19 cellular contexts compared by ENCODE assay signal in genomic region chr1:248848596-248848995, GRCh38. TPM values are rescaled to one million over a fixed set of nuclear protein-coding genes. Genes with fewer than 3 reads are reported as not detected.
DNase-seq lines count a peak whose midpoint lies in the region; ATAC-seq and TF ChIP-seq lines count a peak whose summit lies in the region.
"Had no signal": no experiment of that assay in that cellular context is flagged by ENCODE, and none has a peak within 500 bp of the region (broad histone marks: within the 10 kb centered on the region; RNA-seq: fewer than 3 reads in every experiment).

No MANE protein-coding gene starts in this region.

- POLR2A ChIA-PET in activated CD8-positive, alpha-beta T cell treated with anti-CD3 and anti-CD28 coated beads for 36 hours (lab: Charles Lee): no interaction called here
- POLR2A ChIA-PET in activated CD8-positive, alpha-beta T cell treated with anti-CD3 and anti-CD28 coated beads, Interleukin-2, amount 10 ng/mL, durations not matched to agents 7 days and 5 days (lab: Charles Lee): no interaction called here

- H3K4me3 Mint-ChIP-seq in activated CD8-positive, alpha-beta T cell treated with anti-CD3 and anti-CD28 coated beads for 36 hours: no peak overlapping the region
- no peak overlapping the region for H3K4me3 Mint-ChIP-seq in activated CD8-positive, alpha-beta T cell treated with anti-CD3 and anti-CD28 coated beads, Interleukin-2, amount 10 ng/mL, durations not matched to agents 7 days and 5 days
- H3K4me3 Mint-ChIP-seq in glutamatergic neuron (ENCODE audit: unreplicated experiment): peak overlapping the region; percentile 37
- H3K4me3 Mint-ChIP-seq: CD4-positive, CD25-positive, alpha-beta regulatory T cell had no signal

- peak overlapping the region; percentile 44 for H3K27ac Mint-ChIP-seq in activated CD8-positive, alpha-beta T cell treated with anti-CD3 and anti-CD28 coated beads for 36 hours
- H3K27ac Mint-ChIP-seq in activated CD8-positive, alpha-beta T cell treated with anti-CD3 and anti-CD28 coated beads, Interleukin-2, amount 10 ng/mL, durations not matched to agents 7 days and 5 days: no peak overlapping the region
- H3K27ac Mint-ChIP-seq in glutamatergic neuron (ENCODE audit: unreplicated experiment): no peak overlapping the region
- H3K27ac Mint-ChIP-seq: CD4-positive, CD25-positive, alpha-beta regulatory T cell had no signal

- H3K36me3 Mint-ChIP-seq in activated CD8-positive, alpha-beta T cell treated with anti-CD3 and anti-CD28 coated beads for 36 hours (ENCODE audit: low read depth): peaks cover 30% of the 10 kb centered on the region
- peaks cover 39% of the 10 kb centered on the region for H3K36me3 Mint-ChIP-seq in activated CD8-positive, alpha-beta T cell treated with anti-CD3 and anti-CD28 coated beads, Interleukin-2, amount 10 ng/mL, durations not matched to agents 7 days and 5 days (ENCODE audit: low read depth)
- H3K36me3 Mint-ChIP-seq in glutamatergic neuron (ENCODE audit: unreplicated experiment): peaks cover 5% of the 10 kb centered on the region

- H3K4me1 Mint-ChIP-seq in activated CD8-positive, alpha-beta T cell treated with anti-CD3 and anti-CD28 coated beads for 36 hours (ENCODE audit: low read depth): no peaks in the 10 kb centered on the region
- H3K4me1 Mint-ChIP-seq in activated CD8-positive, alpha-beta T cell treated with anti-CD3 and anti-CD28 coated beads, Interleukin-2, amount 10 ng/mL, durations not matched to agents 7 days and 5 days (ENCODE audit: low read depth): no peaks in the 10 kb centered on the region
- H3K4me1 Mint-ChIP-seq in glutamatergic neuron (ENCODE audit: low read depth, unreplicated experiment): no peaks in the 10 kb centered on the region

- H3K27me3 Mint-ChIP-seq in activated CD8-positive, alpha-beta T cell treated with anti-CD3 and anti-CD28 coated beads for 36 hours: no peaks in the 10 kb centered on the region
- no peaks in the 10 kb centered on the region for H3K27me3 Mint-ChIP-seq in activated CD8-positive, alpha-beta T cell treated with anti-CD3 and anti-CD28 coated beads, Interleukin-2, amount 10 ng/mL, durations not matched to agents 7 days and 5 days (ENCODE audit: low read depth)
- H3K27me3 Mint-ChIP-seq in glutamatergic neuron (ENCODE audit: unreplicated experiment): peaks cover 10% of the 10 kb centered on the region
- H3K27me3 Mint-ChIP-seq: CD4-positive, CD25-positive, alpha-beta regulatory T cell had no signal

- CTCF ChIA-PET in activated CD8-positive, alpha-beta T cell treated with anti-CD3 and anti-CD28 coated beads for 36 hours (lab: Charles Lee): no interaction called here
- CTCF ChIA-PET in activated CD8-positive, alpha-beta T cell treated with anti-CD3 and anti-CD28 coated beads, Interleukin-2, amount 10 ng/mL, durations not matched to agents 7 days and 5 days (lab: Charles Lee): no interaction called here

- no peak for TF ChIP-seq CTCF in activated CD8-positive, alpha-beta T cell treated with anti-CD3 and anti-CD28 coated beads for 36 hours (IDR thresholded peaks at IDR 0.05)
- TF ChIP-seq CTCF in 22Rv1 (IDR thresholded peaks at IDR 0.05) (no peak), glutamatergic neuron (IDR thresholded peaks at IDR 0.05; ENCODE audit: partially characterized antibody, unreplicated experiment) (no peak)

- H3K27ac ChIP-seq in 22Rv1: peak overlapping the region; percentile 38

- no peak for DNase-seq in activated CD8-positive, alpha-beta T cell treated with anti-CD3 and anti-CD28 coated beads for 36 hours
- DNase-seq in activated CD8-positive, alpha-beta T cell treated with anti-CD3 and anti-CD28 coated beads, Interleukin-2, amount 10 ng/mL, durations not matched to agents 7 days and 5 days: no peak
- no peak for DNase-seq in glutamatergic neuron
- no peak for DNase-seq in NCI-H1048 (lab: John Stamatoyannopoulos, UW)
- DNase-seq in stimulated activated CD4-positive, alpha-beta T cell treated with anti-CD3 and anti-CD28 coated beads, Interleukin-4, amount 100 ng/mL, for 4 hours: no peak
- DNase-seq: BE2C; CD4-positive, CD25-positive, alpha-beta regulatory T cell; COR-L47; HCEC 1CT; NCI-H1105 treated with DMSO at 0.1 percent for 48 hours; NCI-H1694; NCI-H2081 treated with DMSO at 0.1 percent for 48 hours; NCI-H510A treated with DMSO at 0.1 percent for 48 hours; NCI-H774; OCI-M1; SIG-M5 had no signal

- H3K9me3 Mint-ChIP-seq in activated CD8-positive, alpha-beta T cell treated with anti-CD3 and anti-CD28 coated beads for 36 hours: no peaks in the 10 kb centered on the region
- H3K9me3 Mint-ChIP-seq in activated CD8-positive, alpha-beta T cell treated with anti-CD3 and anti-CD28 coated beads, Interleukin-2, amount 10 ng/mL, durations not matched to agents 7 days and 5 days (ENCODE audit: insufficient read depth): no peaks in the 10 kb centered on the region
- no peaks in the 10 kb centered on the region for H3K9me3 Mint-ChIP-seq in glutamatergic neuron (ENCODE audit: unreplicated experiment)
- H3K9me3 Mint-ChIP-seq: CD4-positive, CD25-positive, alpha-beta regulatory T cell had no signal

- TF ChIP-seq POLR2A in Raji (IDR thresholded peaks at IDR 0.05; ENCODE audit: insufficient read depth, low read depth, low read length): 0 out of 2 replicates have a peak, but pooled peaks have one; percentile 17

- intact Hi-C loops in activated CD8-positive, alpha-beta T cell treated with anti-CD3 and anti-CD28 coated beads for 36 hours (cut with micrococcal nuclease): no loop called here

- no peak for ATAC-seq in activated CD8-positive, alpha-beta T cell treated with anti-CD3 and anti-CD28 coated beads for 36 hours
- ATAC-seq in activated CD8-positive, alpha-beta T cell treated with anti-CD3 and anti-CD28 coated beads, Interleukin-2, amount 10 ng/mL, durations not matched to agents 7 days and 5 days: no peak
- no peak for ATAC-seq in GM19463 (IDR thresholded peaks at IDR 0.05; ENCODE audit: unreplicated experiment)

RNA-seq across cellular contexts. Expression of gene ZNF692, which starts 10.3 kb away (rescaled TPM):
- total RNA-seq in activated CD8-positive, alpha-beta T cell treated with anti-CD3 and anti-CD28 coated beads for 36 hours: 10 to 100 TPM; 80.8 to 85.6 TPM
- 10 to 100 TPM; 52.7 to 66.8 TPM for total RNA-seq in activated CD8-positive, alpha-beta T cell treated with anti-CD3 and anti-CD28 coated beads, Interleukin-2, amount 10 ng/mL, durations not matched to agents 7 days and 5 days
- total RNA-seq in glutamatergic neuron (ENCODE audit: unreplicated experiment): 60.2 TPM

RNA-seq across cellular contexts. Expression of gene ZNF672, which starts 10.6 kb away (rescaled TPM):
- 10 to 100 TPM; 43.8 to 45.1 TPM for total RNA-seq in activated CD8-positive, alpha-beta T cell treated with anti-CD3 and anti-CD28 coated beads for 36 hours
- 10 to 100 TPM; 48.4 to 54.5 TPM for total RNA-seq in activated CD8-positive, alpha-beta T cell treated with anti-CD3 and anti-CD28 coated beads, Interleukin-2, amount 10 ng/mL, durations not matched to agents 7 days and 5 days
- 30.5 TPM for total RNA-seq in glutamatergic neuron (ENCODE audit: unreplicated experiment)

RNA-seq across cellular contexts. Expression of gene SH3BP5L, which starts 22.9 kb away (rescaled TPM):
- 10 to 100 TPM; 16.2 to 18.3 TPM for total RNA-seq in activated CD8-positive, alpha-beta T cell treated with anti-CD3 and anti-CD28 coated beads for 36 hours
- total RNA-seq in activated CD8-positive, alpha-beta T cell treated with anti-CD3 and anti-CD28 coated beads, Interleukin-2, amount 10 ng/mL, durations not matched to agents 7 days and 5 days: 10 to 100 TPM; 28.9 to 31.4 TPM
- 74.0 TPM for total RNA-seq in glutamatergic neuron (ENCODE audit: unreplicated experiment)

RNA-seq across cellular contexts. Expression of gene PGBD2, which starts 57.4 kb away (rescaled TPM):
- 1 to 10 TPM; 3.2 to 3.4 TPM for total RNA-seq in activated CD8-positive, alpha-beta T cell treated with anti-CD3 and anti-CD28 coated beads for 36 hours
- 1 to 10 TPM; 6.3 to 6.7 TPM for total RNA-seq in activated CD8-positive, alpha-beta T cell treated with anti-CD3 and anti-CD28 coated beads, Interleukin-2, amount 10 ng/mL, durations not matched to agents 7 days and 5 days
- 11.5 TPM for total RNA-seq in glutamatergic neuron (ENCODE audit: unreplicated experiment)
